ENCODE assay signal across 8 cellular contexts in the genomic region with DNA sequence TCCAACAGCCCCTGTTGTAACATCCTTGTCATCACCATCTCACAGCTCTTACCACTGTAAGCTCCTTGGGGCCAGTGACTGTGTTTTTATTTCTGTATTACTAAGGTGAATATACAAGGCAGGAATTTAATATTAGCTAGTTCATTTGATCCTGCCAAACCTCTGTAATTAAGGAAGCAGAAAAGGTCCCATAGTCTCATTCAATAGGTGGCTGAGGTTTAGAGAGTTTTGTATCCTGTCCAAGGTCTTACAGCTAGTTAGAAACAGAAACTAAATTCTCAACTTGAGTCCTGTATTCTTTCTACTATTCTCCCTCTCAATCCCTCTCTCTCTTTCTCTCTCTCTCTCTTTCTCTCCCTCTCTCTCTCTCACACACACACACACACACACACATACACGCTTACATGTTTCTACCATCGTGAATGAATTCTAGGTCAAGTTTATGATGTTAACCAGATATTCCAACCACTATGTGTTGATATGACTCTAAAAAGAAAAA. TPM values are rescaled to one million over a fixed set of nuclear protein-coding genes. Genes with fewer than 3 reads are reported as not detected.
DNase-seq lines count a peak whose midpoint lies in the region; ATAC-seq and TF ChIP-seq lines count a peak whose summit lies in the region.

No MANE protein-coding gene starts in this region.

- peaks cover 75% of the 10 kb centered on the region for H3K4me1 ChIP-seq in DOHH2 (ENCODE audit: control insufficient read depth, low read length)

- H3K36me3 ChIP-seq in DOHH2 (ENCODE audit: control insufficient read depth, low read length), result peaks cover 33% of the 10 kb centered on the region
- peaks cover 30% of the 10 kb centered on the region for H3K36me3 ChIP-seq in MG63

- no peaks in the 10 kb centered on the region for H4K20me1 ChIP-seq in DOHH2 (ENCODE audit: control insufficient read depth, insufficient read depth, low read depth, low read length)

- peaks cover 23% of the 10 kb centered on the region for H3F3A ChIP-seq in DOHH2 (ENCODE audit: control insufficient read depth, insufficient read depth)

- H3K4me1 Mint-ChIP-seq in nephron progenitor cell (peaks cover 42% of the 10 kb centered on the region), glutamatergic neuron (ENCODE audit: low read depth, unreplicated experiment) (peaks cover 6% of the 10 kb centered on the region)

- peak overlapping the region; percentile 87 for H3K27ac ChIP-seq in DOHH2 (ENCODE audit: low read depth, low read length)

- H3K4me3 Mint-ChIP-seq in nephron progenitor cell, result no peak overlapping the region
- no peak overlapping the region for H3K4me3 Mint-ChIP-seq in glutamatergic neuron (ENCODE audit: unreplicated experiment)

- H3K27me3 Mint-ChIP-seq in nephron progenitor cell (ENCODE audit: low read depth, poor library complexity) (no peaks in the 10 kb centered on the region), glutamatergic neuron (ENCODE audit: unreplicated experiment) (no peaks in the 10 kb centered on the region)

- intact Hi-C loops in lower leg skin (cut with DNase I; ENCODE audit: low total_unique reads), result no loop called here

- H3K79me2 ChIP-seq in DOHH2 (ENCODE audit: control insufficient read depth, low read length), result peaks cover 39% of the 10 kb centered on the region

- no peaks in the 10 kb centered on the region for H3K9me3 Mint-ChIP-seq in nephron progenitor cell
- H3K9me3 Mint-ChIP-seq in glutamatergic neuron (ENCODE audit: unreplicated experiment), result no peaks in the 10 kb centered on the region

- H3K9me2 ChIP-seq in DOHH2 (replicated peaks; ENCODE audit: control insufficient read depth, low read length), result no peaks in the 10 kb centered on the region

- DNase-seq in MG63, result no peak
- DNase-seq in dedifferentiated amniotic fluid mesenchymal stem cell (ENCODE audit: extremely low spot score), result peak; percentile 36
- no peak for DNase-seq in nephron progenitor cell
- DNase-seq in lower leg skin (ENCODE audit: low spot score in 2 of 2), result no peak
- DNase-seq in glutamatergic neuron, result no peak
- DNase-seq in NCI-H524 treated with DMSO at 0.1 percent for 48 hours (lab: John Stamatoyannopoulos, UW), result no peak

- H3K27me3 ChIP-seq in DOHH2 (ENCODE audit: control insufficient read depth, low read length) (no peaks in the 10 kb centered on the region), MG63 (no peaks in the 10 kb centered on the region)

- ATAC-seq in GM21529 (IDR thresholded peaks at IDR 0.05; ENCODE audit: unreplicated experiment), result peak; percentile 36

- H3K36me3 Mint-ChIP-seq in nephron progenitor cell (ENCODE audit: low read depth) (no peaks in the 10 kb centered on the region), glutamatergic neuron (ENCODE audit: unreplicated experiment) (no peaks in the 10 kb centered on the region)

- TF ChIP-seq POLR2A in lower leg skin (IDR thresholded peaks at IDR 0.05), result no peak

- TF ChIP-seq CTCF in DOHH2 (IDR thresholded peaks at IDR 0.05; ENCODE audit: low read depth, low read length, poor library complexity, severe bottlenecking), result no peak
- TF ChIP-seq CTCF in nephron progenitor cell (IDR thresholded peaks at IDR 0.05), result no peak
- no peak for TF ChIP-seq CTCF in lower leg skin (IDR thresholded peaks at IDR 0.05)
- TF ChIP-seq CTCF in glutamatergic neuron (IDR thresholded peaks at IDR 0.05; ENCODE audit: partially characterized antibody, unreplicated experiment), result no peak

- H3K9me3 ChIP-seq in DOHH2 (ENCODE audit: control insufficient read depth, insufficient read depth, low read length), result no peaks in the 10 kb centered on the region
- no peaks in the 10 kb centered on the region for H3K9me3 ChIP-seq in MG63

- WGBS in lower leg skin, 2 donors, result 37 to 42% methylated on average over 2 of the region's 2 CpGs

- H3K4me2 ChIP-seq in DOHH2 (ENCODE audit: low read length), result peak overlapping the region; percentile 73

- peak overlapping the region; percentile 76 for H3K4me3 ChIP-seq in DOHH2 (ENCODE audit: low read length)
- H3K4me3 ChIP-seq in MG63, result peak overlapping the region; percentile 61
- H3K4me3 ChIP-seq in lower leg skin (ENCODE audit: low read depth, poor library complexity, severe bottlenecking), result no peak overlapping the region

- H3K27ac Mint-ChIP-seq in nephron progenitor cell, result peak overlapping the region; percentile 2
- no peak overlapping the region for H3K27ac Mint-ChIP-seq in glutamatergic neuron (ENCODE audit: unreplicated experiment)

RNA-seq across cellular contexts. Expression of a gene that starts 0.5 kb away (rescaled TPM):
- 99.6 and 103 TPM in 2 replicates for total RNA-seq in MG63 (2014; rRNA removed; shearing (Covaris generic); ENCODE audit: low replicate concordance)
- total RNA-seq in lower leg skin, result 10 to 100 TPM in 1 of 4 donors, 1 to 10 TPM in 3; 2.5 to 12.0 (median 3.8) TPM
- total RNA-seq in glutamatergic neuron (ENCODE audit: unreplicated experiment), result 0.25 TPM

RNA-seq across cellular contexts. Expression of a gene that starts 31.4 kb away (rescaled TPM):
- 30.3 and 40.2 TPM in 2 replicates for total RNA-seq in MG63 (2014; rRNA removed; shearing (Covaris generic); ENCODE audit: low replicate concordance)
- total RNA-seq in lower leg skin (10 to 100 TPM; 21.3 to 52.3 (median 32.0) TPM), glutamatergic neuron (ENCODE audit: unreplicated experiment) (57.7 TPM)
